In the genomic region with DNA sequence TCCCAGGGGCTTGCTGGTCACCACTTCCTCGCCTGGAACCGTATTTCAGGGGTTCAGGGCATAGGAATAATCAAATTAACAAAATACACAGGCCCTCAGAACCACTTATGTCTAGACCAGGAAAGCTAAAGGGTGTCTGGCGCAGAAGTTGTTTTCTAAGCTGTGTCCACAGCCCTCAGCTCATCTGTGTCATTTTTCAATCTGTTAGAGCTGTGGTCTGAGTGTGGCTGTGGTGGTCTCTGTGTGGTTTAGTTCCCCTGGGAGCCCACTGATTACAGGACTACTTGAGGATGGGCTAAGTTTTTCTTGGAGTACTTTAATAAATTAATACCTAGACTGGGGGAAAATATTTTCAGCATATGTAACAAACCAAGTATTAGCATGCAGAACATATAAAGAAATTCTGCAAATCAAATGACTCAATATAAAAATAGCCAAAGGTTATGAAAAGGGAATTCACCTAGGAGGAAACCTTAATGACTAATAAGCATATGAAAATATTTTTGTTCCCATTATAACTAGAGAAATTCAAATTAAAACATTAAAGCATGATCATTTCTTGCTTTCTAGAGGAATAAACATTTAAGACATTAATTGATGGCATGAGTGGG, we compare ENCODE assay signal across 22 cellular contexts.
A peak's percentile ranks its signal among the peaks of the same experiment; 100 is the strongest.
DNase-seq lines count a peak whose midpoint lies in the region; ATAC-seq and TF ChIP-seq lines count a peak whose summit lies in the region.
"Had no signal": no experiment of that assay in that cellular context is flagged by ENCODE, and none has a peak within 500 bp of the region (broad histone marks: within the 10 kb centered on the region; RNA-seq: fewer than 3 reads in every experiment).

No MANE protein-coding gene starts in this region.

- DNase-seq in Daoy (ENCODE audit: low read depth) = peak; percentile 32
- DNase-seq in activated B cell treated with CpG ODN at 0.5 μM for 24 hours = no peak
- no peak for DNase-seq in epithelial cell of prostate (ENCODE audit: low read depth, low spot score)
- DNase-seq in stimulated activated CD4-positive, alpha-beta T cell treated with anti-CD3 and anti-CD28 coated beads, Interleukin-2, amount 100 ng/mL, for 24 hours = no peak
- DNase-seq in activated CD8-positive, alpha-beta T cell treated with anti-CD3 and anti-CD28 coated beads for 36 hours = no peak
- DNase-seq in T-helper 2 cell treated with Interferon-gamma antibody and Interleukin-4, amounts not matched to agents 5 μg/mL and 100 μg/mL, for 36 hours (ENCODE audit: low spot score) = no peak
- DNase-seq in tibial artery = no peak
- DNase-seq: C1 segment of cervical spinal cord; CD8-positive, alpha-beta memory T cell; Karpas-422; MG63; NCI-H1048; NCI-H1436; NCI-H2029 treated with DMSO at 0.1 percent for 48 hours; NCI-H446 treated with DMSO at 0.1 percent for 48 hours; NK-92 treated with Interleukin-12 subunit alpha and Interleukin-12 subunit beta, amount 100 ng/mL, for 24 hours; OCI-M1; SHP77 treated with DMSO at 0.1 percent for 48 hours had no signal

- intact Hi-C loops in activated B cell treated with CpG ODN at 0.5 μM for 24 hours (cut with micrococcal nuclease) (no loop called here), tibial artery (cut with DNase I; ENCODE audit: low total_unique reads) (no loop called here)
- intact Hi-C loops in activated CD8-positive, alpha-beta T cell treated with anti-CD3 and anti-CD28 coated beads for 36 hours (cut with micrococcal nuclease) = no loop called here

- H3K36me3 Mint-ChIP-seq in activated B cell treated with CpG ODN at 0.5 μM for 24 hours (ENCODE audit: low read depth) = no peaks in the 10 kb centered on the region
- H3K36me3 Mint-ChIP-seq in activated CD8-positive, alpha-beta T cell treated with anti-CD3 and anti-CD28 coated beads for 36 hours (ENCODE audit: low read depth) = no peaks in the 10 kb centered on the region
- H3K36me3 Mint-ChIP-seq in T-helper 2 cell treated with Interferon-gamma antibody and Interleukin-4, amounts not matched to agents 5 μg/mL and 100 μg/mL, for 36 hours (ENCODE audit: low read depth) = no peaks in the 10 kb centered on the region
- H3K36me3 Mint-ChIP-seq: IgD-negative memory B cell had no signal

- CTCF ChIA-PET in activated B cell treated with CpG ODN at 0.5 μM for 24 hours (lab: Charles Lee) = no interaction called here
- CTCF ChIA-PET in activated CD8-positive, alpha-beta T cell treated with anti-CD3 and anti-CD28 coated beads for 36 hours (lab: Charles Lee) = no interaction called here

- no peaks in the 10 kb centered on the region for H3K27me3 Mint-ChIP-seq in activated B cell treated with CpG ODN at 0.5 μM for 24 hours
- peaks cover 5% of the 10 kb centered on the region for H3K27me3 Mint-ChIP-seq in activated CD8-positive, alpha-beta T cell treated with anti-CD3 and anti-CD28 coated beads for 36 hours
- H3K27me3 Mint-ChIP-seq in T-helper 2 cell treated with Interferon-gamma antibody and Interleukin-4, amounts not matched to agents 5 μg/mL and 100 μg/mL, for 36 hours (ENCODE audit: low read depth) = peaks cover 11% of the 10 kb centered on the region

- H3K9me3 ChIP-seq in tibial artery = no peaks in the 10 kb centered on the region
- H3K9me3 ChIP-seq: A549, HAP-1, MG63 had no signal

- TF ChIP-seq CTCF in activated B cell treated with CpG ODN at 0.5 μM for 24 hours (IDR thresholded peaks at IDR 0.05) = no peak
- no peak for TF ChIP-seq CTCF in activated CD8-positive, alpha-beta T cell treated with anti-CD3 and anti-CD28 coated beads for 36 hours (IDR thresholded peaks at IDR 0.05)
- no peak for TF ChIP-seq CTCF in tibial artery (IDR thresholded peaks at IDR 0.05)

- H3K27me3 ChIP-seq in ACC112 (ENCODE audit: insufficient read depth, low read length) = no peaks in the 10 kb centered on the region
- H3K27me3 ChIP-seq in tibial artery = no peaks in the 10 kb centered on the region
- H3K27me3 ChIP-seq: MG63 had no signal

- peaks cover 11% of the 10 kb centered on the region for H3K4me1 Mint-ChIP-seq in activated B cell treated with CpG ODN at 0.5 μM for 24 hours
- peaks cover 9% of the 10 kb centered on the region for H3K4me1 Mint-ChIP-seq in activated CD8-positive, alpha-beta T cell treated with anti-CD3 and anti-CD28 coated beads for 36 hours (ENCODE audit: low read depth)
- H3K4me1 Mint-ChIP-seq in T-helper 2 cell treated with Interferon-gamma antibody and Interleukin-4, amounts not matched to agents 5 μg/mL and 100 μg/mL, for 36 hours (ENCODE audit: low read depth) = peaks cover 10% of the 10 kb centered on the region
- H3K4me1 Mint-ChIP-seq: CD8-positive, alpha-beta memory T cell; IgD-negative memory B cell had no signal

- H3K36me3 ChIP-seq in ACC112 (ENCODE audit: insufficient read depth, low read length) = no peaks in the 10 kb centered on the region
- no peaks in the 10 kb centered on the region for H3K36me3 ChIP-seq in tibial artery
- H3K36me3 ChIP-seq: HAP-1, MG63 had no signal

- H3K4me3 ChIP-seq in ACC112 (ENCODE audit: low read depth, low read length) (no peak overlapping the region), tibial artery (no peak overlapping the region)
- H3K4me3 ChIP-seq: A549, HAP-1, MG63 had no signal

- H3K4me1 ChIP-seq in ACC112 (ENCODE audit: control insufficient read depth, insufficient read depth, low read length, unreplicated experiment) = peaks cover 30% of the 10 kb centered on the region
- H3K4me1 ChIP-seq in tibial artery = no peaks in the 10 kb centered on the region
- H3K4me1 ChIP-seq: A549 had no signal

- ATAC-seq in activated B cell treated with CpG ODN at 0.5 μM for 24 hours (ENCODE audit: low read depth) = peak; percentile 10
- ATAC-seq in activated CD8-positive, alpha-beta T cell treated with anti-CD3 and anti-CD28 coated beads for 36 hours = no peak
- ATAC-seq: A549 had no signal

- no peak overlapping the region for H2AFZ ChIP-seq in ACC112 (ENCODE audit: low read length, unreplicated experiment)

- H3K79me2 ChIP-seq in ACC112 (ENCODE audit: control insufficient read depth, insufficient read depth, low read length, unreplicated experiment) = no peaks in the 10 kb centered on the region

- H3K27ac ChIP-seq in ACC112 (ENCODE audit: low read depth, low read length) (peak overlapping the region; percentile 13), epithelial cell of prostate (peak overlapping the region; percentile 88), tibial artery (no peak overlapping the region)
- H3K27ac ChIP-seq: A549 had no signal

- H3K9me3 Mint-ChIP-seq in activated B cell treated with CpG ODN at 0.5 μM for 24 hours = no peaks in the 10 kb centered on the region
- H3K9me3 Mint-ChIP-seq in activated CD8-positive, alpha-beta T cell treated with anti-CD3 and anti-CD28 coated beads for 36 hours = no peaks in the 10 kb centered on the region
- H3K9me3 Mint-ChIP-seq in T-helper 2 cell treated with Interferon-gamma antibody and Interleukin-4, amounts not matched to agents 5 μg/mL and 100 μg/mL, for 36 hours = no peaks in the 10 kb centered on the region
- H3K9me3 Mint-ChIP-seq: CD8-positive, alpha-beta memory T cell; IgD-negative memory B cell had no signal

- no peak overlapping the region for H3K27ac Mint-ChIP-seq in activated B cell treated with CpG ODN at 0.5 μM for 24 hours
- no peak overlapping the region for H3K27ac Mint-ChIP-seq in activated CD8-positive, alpha-beta T cell treated with anti-CD3 and anti-CD28 coated beads for 36 hours
- no peak overlapping the region for H3K27ac Mint-ChIP-seq in T-helper 2 cell treated with Interferon-gamma antibody and Interleukin-4, amounts not matched to agents 5 μg/mL and 100 μg/mL, for 36 hours
- H3K27ac Mint-ChIP-seq: CD8-positive, alpha-beta memory T cell; IgD-negative memory B cell had no signal

- no peak overlapping the region for H3K4me3 Mint-ChIP-seq in activated B cell treated with CpG ODN at 0.5 μM for 24 hours
- no peak overlapping the region for H3K4me3 Mint-ChIP-seq in activated CD8-positive, alpha-beta T cell treated with anti-CD3 and anti-CD28 coated beads for 36 hours
- H3K4me3 Mint-ChIP-seq in T-helper 2 cell treated with Interferon-gamma antibody and Interleukin-4, amounts not matched to agents 5 μg/mL and 100 μg/mL, for 36 hours = no peak overlapping the region
- H3K4me3 Mint-ChIP-seq: CD8-positive, alpha-beta memory T cell; IgD-negative memory B cell had no signal

- POLR2A ChIA-PET in activated B cell treated with CpG ODN at 0.5 μM for 24 hours (lab: Charles Lee) = no interaction called here
- POLR2A ChIA-PET in activated CD8-positive, alpha-beta T cell treated with anti-CD3 and anti-CD28 coated beads for 36 hours (lab: Charles Lee) = no interaction called here

Comparison
In these comparisons a context has a peak if more than half of its experiments do, and no peak if none do; other contexts are left out.
1. H3K27ac ChIP-seq: peak in ACC112 (single experiment) and epithelial cell of prostate (single experiment); none in tibial artery (0 of 2).